Comparison of ENCODE assay signal across 15 cellular contexts in the genomic region with DNA sequence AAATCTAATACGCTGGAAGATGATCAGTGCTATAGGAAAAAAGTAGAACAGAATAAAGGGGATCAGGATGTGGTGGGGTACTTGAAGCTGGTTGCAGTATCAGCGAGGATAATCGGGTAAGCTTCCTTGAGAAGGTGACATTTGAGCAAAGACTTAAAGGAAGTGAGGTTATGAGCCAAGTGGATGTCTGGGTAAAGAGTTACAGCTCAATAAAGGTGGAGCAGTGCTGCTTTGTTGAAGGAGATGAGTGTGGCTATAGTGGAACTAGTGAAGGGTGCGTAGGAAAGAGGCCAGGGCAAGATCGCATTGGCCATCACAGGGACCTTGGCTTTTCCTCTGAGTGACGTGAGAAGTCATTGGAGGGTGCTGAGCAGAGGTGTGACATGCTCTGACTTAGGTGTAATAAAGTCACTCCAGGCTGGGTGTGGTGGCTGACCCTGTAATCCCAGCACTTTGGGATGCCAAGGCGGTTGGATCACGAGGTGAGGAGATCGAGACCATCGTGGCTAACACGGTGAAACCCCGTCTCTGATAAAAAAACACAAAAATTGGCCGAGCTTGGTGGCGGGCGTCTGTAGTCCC. TPM values are rescaled to one million over a fixed set of nuclear protein-coding genes. Genes with fewer than 3 reads are reported as not detected.
DNase-seq lines count a peak whose midpoint lies in the region; ATAC-seq and TF ChIP-seq lines count a peak whose summit lies in the region.
"Had no signal": no experiment of that assay in that cellular context is flagged by ENCODE, and none has a peak within 500 bp of the region (broad histone marks: within the 10 kb centered on the region; RNA-seq: fewer than 3 reads in every experiment).

No MANE protein-coding gene starts in this region.

- TF ChIP-seq CTCF in C4-2B (conservative IDR thresholded peaks at IDR 0.05), result no peak
- TF ChIP-seq CTCF in natural killer cell (IDR thresholded peaks at IDR 0.05), result no peak

- H3K27ac Mint-ChIP-seq in IgD-negative memory B cell (peak overlapping the region; percentile 87 to 99 (median 99)), natural killer cell (peak overlapping the region; percentile 99)
- H3K27ac Mint-ChIP-seq in activated naive CD8-positive, alpha-beta T cell treated with anti-CD3 and anti-CD28 coated beads, Interleukin-2, amount 50 U/mL, for 24 hours, result peak overlapping the region; percentile 81

- H3K27me3 Mint-ChIP-seq in IgD-negative memory B cell (no peaks in the 10 kb centered on the region), natural killer cell (ENCODE audit: low read depth in 2 of 2) (peaks cover 0 to 12% of the 10 kb centered on the region in 2 donors)
- H3K27me3 Mint-ChIP-seq in activated naive CD8-positive, alpha-beta T cell treated with anti-CD3 and anti-CD28 coated beads, Interleukin-2, amount 50 U/mL, for 24 hours, result no peaks in the 10 kb centered on the region

- no peak for ATAC-seq in activated naive CD8-positive, alpha-beta T cell treated with anti-CD3 and anti-CD28 coated beads, Interleukin-2, amount 50 U/mL, for 24 hours
- no peak for ATAC-seq in natural killer cell
- no peak for ATAC-seq in HG03439 (IDR thresholded peaks at IDR 0.05; ENCODE audit: unreplicated experiment)
- ATAC-seq in HG03039 (IDR thresholded peaks at IDR 0.05; ENCODE audit: unreplicated experiment), result no peak
- ATAC-seq: right lobe of liver; Right ventricle myocardium inferior; stimulated activated naive CD8-positive, alpha-beta T cell treated with anti-CD3 and anti-CD28 coated beads, Interleukin-15, Interleukin-2, amounts not matched to agents 100 U/mL and 50 U/mL, for 24 hours had no signal

- H3K9me3 Mint-ChIP-seq in IgD-negative memory B cell (no peaks in the 10 kb centered on the region), natural killer cell (no peaks in the 10 kb centered on the region)
- no peaks in the 10 kb centered on the region for H3K9me3 Mint-ChIP-seq in activated naive CD8-positive, alpha-beta T cell treated with anti-CD3 and anti-CD28 coated beads, Interleukin-2, amount 50 U/mL, for 24 hours

- intact Hi-C loops in natural killer cell (cut with micrococcal nuclease), result no loop called here

- H3K27ac ChIP-seq in C4-2B, result peak overlapping the region; percentile 96; the same call in 1 of the 2 replicates
- H3K27ac ChIP-seq: brain microvascular endothelial cell had no signal

- H3K4me3 Mint-ChIP-seq in IgD-negative memory B cell, result peak overlapping the region in 1 of 4 donors; percentile 97
- peak overlapping the region; percentile 96 for H3K4me3 Mint-ChIP-seq in activated naive CD8-positive, alpha-beta T cell treated with anti-CD3 and anti-CD28 coated beads, Interleukin-2, amount 50 U/mL, for 24 hours
- peak overlapping the region; percentile 77 for H3K4me3 Mint-ChIP-seq in natural killer cell

- peaks cover 9% of the 10 kb centered on the region for H3K36me3 Mint-ChIP-seq in IgD-negative memory B cell
- peaks cover 7% of the 10 kb centered on the region for H3K36me3 Mint-ChIP-seq in activated naive CD8-positive, alpha-beta T cell treated with anti-CD3 and anti-CD28 coated beads, Interleukin-2, amount 50 U/mL, for 24 hours (ENCODE audit: low read depth)
- H3K36me3 Mint-ChIP-seq in natural killer cell, result no peaks in the 10 kb centered on the region

- no peak for DNase-seq in activated naive CD8-positive, alpha-beta T cell treated with anti-CD3 and anti-CD28 coated beads, Interleukin-2, amount 50 U/mL, for 24 hours
- DNase-seq in natural killer cell, result no peak
- no peak for DNase-seq in DMS153 treated with DMSO at 0.1 percent for 48 hours (lab: John Stamatoyannopoulos, UW; ENCODE audit: unreplicated experiment)
- DNase-seq in GM19238 (ENCODE audit: insufficient read length, low spot score), result no peak
- DNase-seq: brain microvascular endothelial cell; foreskin melanocyte; KG1; right lobe of liver; stimulated activated CD4-positive, alpha-beta T cell treated with anti-CD3 and anti-CD28 coated beads, Interleukin-4, amount 100 ng/mL, for 4 hours; stimulated activated naive CD8-positive, alpha-beta T cell treated with anti-CD3 and anti-CD28 coated beads, Interleukin-15, Interleukin-2, amounts not matched to agents 100 U/mL and 50 U/mL, for 24 hours had no signal

- H3K4me1 Mint-ChIP-seq in IgD-negative memory B cell (peaks cover 20 to 29% (median 22%) of the 10 kb centered on the region in 3 donors), natural killer cell (peaks cover 32 to 47% of the 10 kb centered on the region in 2 donors)
- peaks cover 29% of the 10 kb centered on the region for H3K4me1 Mint-ChIP-seq in activated naive CD8-positive, alpha-beta T cell treated with anti-CD3 and anti-CD28 coated beads, Interleukin-2, amount 50 U/mL, for 24 hours

RNA-seq across cellular contexts. Expression of a gene that starts 2.3 kb away (rescaled TPM):
- polyA plus RNA-seq in IgD-negative memory B cell, result 61.2 TPM
- 100 to 1,000 TPM in 1 of 3 donors, 10 to 100 TPM in 2; 72.9 to 109 (median 90.2) TPM for total RNA-seq in natural killer cell

RNA-seq across cellular contexts. Expression of a gene that starts 14.5 kb away (rescaled TPM):
- 95.5 TPM for polyA plus RNA-seq in IgD-negative memory B cell
- 10 to 100 TPM; 36.8 to 37.5 (median 36.9) TPM for total RNA-seq in natural killer cell

RNA-seq across cellular contexts. Expression of a gene that starts 14.7 kb away (rescaled TPM):
- 1,422 TPM for polyA plus RNA-seq in IgD-negative memory B cell
- total RNA-seq in natural killer cell, result 100 to 1,000 TPM; 724 to 977 (median 968) TPM

RNA-seq across cellular contexts. Expression of a gene that starts 19.1 kb away (rescaled TPM):
- polyA plus RNA-seq in IgD-negative memory B cell, result 20.2 TPM
- total RNA-seq in natural killer cell, result 1 to 10 TPM; 5.6 to 6.8 (median 6.1) TPM

RNA-seq across cellular contexts. Expression of a gene that starts 24.9 kb away (rescaled TPM):
- 18.2 TPM for polyA plus RNA-seq in IgD-negative memory B cell
- 10 to 100 TPM; 17.0 to 23.2 (median 18.6) TPM for total RNA-seq in natural killer cell
